In genomic region chr14:19054934-19055333, GRCh38 we compare ENCODE assay signal across 7 cellular contexts.
A peak's percentile ranks its signal among the peaks of the same experiment; 100 is the strongest.
DNase-seq lines count a peak whose midpoint lies in the region; ATAC-seq, FAIRE-seq and TF ChIP-seq lines count a peak whose summit lies in the region.
"Not testable (repeated sequence)": the region's sequence is repeated elsewhere in the genome, so short reads cannot be mapped to it uniquely, and the experiment has no call there.

No MANE protein-coding gene starts in this region.

- BruUV-seq in Panc1 (replicated peaks; lab: Mats Ljungman, UMichigan): not testable (repeated sequence)

- FAIRE-seq in pancreas (lab: Jason Lieb, UNC): not testable (repeated sequence)

- not testable (repeated sequence) for H3K36me3 ChIP-seq in Panc1 (ENCODE audit: control insufficient read depth, insufficient read depth, low read length); right lobe of liver; pancreas

- H3K9me3 ChIP-seq in Panc1 (ENCODE audit: control insufficient read depth, insufficient read depth, low read depth, low read length); right lobe of liver; pancreas: not testable (repeated sequence)

- TF ChIP-seq POLR2A in right lobe of liver (IDR thresholded peaks at IDR 0.05): not testable (repeated sequence)

- DNase-seq in Panc1 (ENCODE audit: low read depth, low spot score); left lobe of liver (ENCODE audit: low spot score); right lobe of liver; pancreas: not testable (repeated sequence)

- POLR2A ChIA-PET in Panc1 (lab: Charles Lee): not testable (repeated sequence)

- not testable (repeated sequence) for H3K27ac ChIP-seq in Panc1 (ENCODE audit: low read length); right lobe of liver; pancreas

- TF ChIP-seq CTCF in Panc1 (IDR thresholded peaks at IDR 0.05); right lobe of liver (IDR thresholded peaks at IDR 0.05); pancreas (IDR thresholded peaks at IDR 0.05): not testable (repeated sequence)

- intact Hi-C loops in Panc1 (cut with micrococcal nuclease; ENCODE audit: unreplicated experiment); right lobe of liver (cut with DNase I); pancreas (cut with DNase I): not testable (repeated sequence)

- not testable (repeated sequence) for H3K4me3 ChIP-seq in Panc1 (ENCODE audit: low read depth in 2 of 2, low read length in 2 of 2); right lobe of liver; pancreas

- H3K27me3 ChIP-seq in Panc1 (ENCODE audit: control insufficient read depth, insufficient read depth, low read length); right lobe of liver; pancreas: not testable (repeated sequence)

- CTCF ChIA-PET in Panc1 (lab: Charles Lee): not testable (repeated sequence)

- H3K4me1 ChIP-seq in Panc1 (ENCODE audit: control insufficient read depth, insufficient read depth, low read length); right lobe of liver; pancreas: not testable (repeated sequence)

- WGBS in right lobe of liver (ENCODE audit: insufficient coverage, low coverage, low lambda C conversion rate, missing lambda C conversion rate): no CpG with 5 or more reads among the region's 20 CpGs
- no CpG with 5 or more reads among the region's 20 CpGs for WGBS in pancreas, 2 donors

- peak; percentile 70 for ATAC-seq in GM18867 (IDR thresholded peaks at IDR 0.05; ENCODE audit: unreplicated experiment)
- ATAC-seq in HG02759 (IDR thresholded peaks at IDR 0.05; ENCODE audit: unreplicated experiment): peak; percentile 67
- ATAC-seq in Panc1: peak; percentile 95
- peak; percentile 84 for ATAC-seq in SK-N-SH treated with all-trans-retinoic acid at 6 μM for 48 hours
- ATAC-seq in left lobe of liver: peak; percentile 80
- peak; percentile 50 to 74 (median 66) for ATAC-seq in right lobe of liver
- ATAC-seq in pancreas: peak; percentile 60 to 93 (median 88)

- in situ Hi-C loops in Panc1 (cut with HindIII; ENCODE audit: low pct_unique_long_range_greater_than_20kb, low sequenced_read_pairs): not testable (repeated sequence)
